2 cellular contexts compared by ENCODE assay signal in genomic region chr9:122354536-122355199, GRCh38.
TF ChIP-seq lines count a peak whose summit lies in the region.

No MANE protein-coding gene starts in this region.

TF ChIP-seq in HepG2, 621 proteins besides CTCF, POLR2A, EP300 and RAD21 (continues in another document):
- TF ChIP-seq ZNF326 (CRISPR knock-in tag; IDR thresholded peaks at IDR 0.05; ENCODE audit: borderline replicate concordance) (no peak), XRCC5 (optimal IDR thresholded peaks at IDR 0.05; ENCODE audit: low read length) (no peak), ATF6 (CRISPR knock-in tag; conservative IDR thresholded peaks at IDR 0.05) (no peak), TARDBP (CRISPR knock-in tag; IDR thresholded peaks at IDR 0.05) (no peak), JUNB (CRISPR knock-in tag; IDR thresholded peaks at IDR 0.05; ENCODE audit: borderline replicate concordance) (no peak), POGK (CRISPR knock-in tag; conservative IDR thresholded peaks at IDR 0.05) (no peak), KLF9 (CRISPR knock-in tag; IDR thresholded peaks at IDR 0.05; ENCODE audit: low read depth) (no peak), GABPA (IDR thresholded peaks at IDR 0.05; ENCODE audit: low read depth, low read length) (no peak), GABPA (CRISPR knock-in tag; IDR thresholded peaks at IDR 0.05; ENCODE audit: low read depth) (no peak), ZFYVE20 (CRISPR knock-in tag; IDR thresholded peaks at IDR 0.05; ENCODE audit: borderline replicate concordance, low read depth) (no peak), BRF2 (CRISPR knock-in tag; IDR thresholded peaks at IDR 0.05) (no peak), PAXIP1 (CRISPR knock-in tag; conservative IDR thresholded peaks at IDR 0.05) (no peak), NFYB (CRISPR knock-in tag; IDR thresholded peaks at IDR 0.05) (no peak), ZFY (CRISPR knock-in tag; IDR thresholded peaks at IDR 0.05) (no peak), TFAP4 (IDR thresholded peaks at IDR 0.05; ENCODE audit: borderline replicate concordance, low read depth) (no peak), MED1 (CRISPR knock-in tag; IDR thresholded peaks at IDR 0.05) (no peak), HINFP (CRISPR knock-in tag; IDR thresholded peaks at IDR 0.05; ENCODE audit: low read depth) (no peak), NFE2 (CRISPR knock-in tag; IDR thresholded peaks at IDR 0.05) (no peak), SNAPC2 (CRISPR knock-in tag; IDR thresholded peaks at IDR 0.05) (no peak)

TF ChIP-seq in H1, 55 proteins besides CTCF, POLR2A, EP300 and RAD21:
- TF ChIP-seq KDM4A (IDR thresholded peaks at IDR 0.05; ENCODE audit: low read depth, low read length, severe bottlenecking) (no peak), SP1 (IDR thresholded peaks at IDR 0.05; ENCODE audit: low read depth, low read length) (no peak), MAX (IDR thresholded peaks at IDR 0.05) (no peak)
TF ChIP-seq in H1: peak in this region for 0.
